ENCODE assay signal across 26 cellular contexts in the genomic region with DNA sequence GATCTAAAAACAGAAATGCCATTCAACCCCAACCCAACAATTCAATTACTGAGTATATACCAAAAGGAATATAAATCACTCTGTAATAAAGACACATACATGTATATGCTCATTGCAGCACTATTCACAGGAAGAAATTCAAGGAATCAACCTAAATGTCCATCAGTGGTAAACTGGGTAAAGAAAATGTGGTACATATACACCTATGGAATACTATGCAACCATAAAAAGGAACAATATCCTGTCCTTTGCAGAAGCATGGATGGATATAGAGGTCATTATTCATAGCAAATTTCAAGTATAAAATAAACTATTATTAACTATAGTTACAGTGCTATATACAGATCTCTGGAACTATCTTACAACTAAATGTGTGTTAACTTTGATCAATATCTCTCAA.
"Had no signal": no experiment of that assay in that cellular context is flagged by ENCODE, and none has a peak within 500 bp of the region (broad histone marks: within the 10 kb centered on the region; RNA-seq: fewer than 3 reads in every experiment).

No MANE protein-coding gene starts in this region.

- H3K4me3 ChIP-seq: stomach, suprapubic skin, testis, thoracic aorta, thyroid gland, tibial artery, tibial nerve, transverse colon, upper lobe of left lung, upper lobe of right lung, uterus, vagina had no signal

- H3K27ac ChIP-seq: stomach, suprapubic skin, testis, thoracic aorta, thyroid gland, tibial artery, tibial nerve, transverse colon, upper lobe of left lung, upper lobe of right lung, uterus, vagina had no signal

- H3K27me3 ChIP-seq: stomach, suprapubic skin, testis, thyroid gland, tibial artery, tibial nerve, transverse colon, upper lobe of left lung, upper lobe of right lung, uterus, vagina had no signal

- ATAC-seq: stimulated activated effector memory CD8-positive, alpha-beta T cell treated with anti-CD3 and anti-CD28 coated beads, Interleukin-12 subunit alpha, Interleukin-12 subunit beta, amount 100 ng/mL, for 72 hours; stimulated activated memory B cell treated with anti-CD40 and anti-IgM and Interleukin-4, amounts not matched to agents 10 μg/mL and 1 μg/mL and 100 μg/mL, for 72 hours; stimulated activated naive B cell treated with anti-CD40 and anti-IgM and Interleukin-4, amounts not matched to agents 10 μg/mL and 1 μg/mL and 100 μg/mL, for 72 hours; stimulated activated naive CD8-positive, alpha-beta T cell treated with anti-CD3 and anti-CD28 coated beads, Interleukin-15, amount 100 ng/mL, for 72 hours; stimulated activated naive CD8-positive, alpha-beta T cell treated with anti-CD3 and anti-CD28 coated beads, Interleukin-15, Interleukin-2, amounts not matched to agents 100 U/mL and 50 U/mL, for 24 hours; upper lobe of right lung had no signal

- H3K4me1 ChIP-seq: stomach, suprapubic skin, testis, thyroid gland, tibial artery, tibial nerve, transverse colon, upper lobe of left lung, upper lobe of right lung, uterus, vagina had no signal

- H3K36me3 ChIP-seq: stomach, suprapubic skin, thoracic aorta, thyroid gland, tibial artery, tibial nerve, transverse colon, upper lobe of left lung, upper lobe of right lung, uterus, vagina had no signal

- H3K9me3 ChIP-seq: stomach, suprapubic skin, testis, thoracic aorta, thyroid gland, tibial artery, tibial nerve, transverse colon, upper lobe of left lung, upper lobe of right lung, uterus, vagina had no signal

- DNase-seq: stimulated activated CD4-positive, alpha-beta T cell treated with anti-CD3 and anti-CD28 coated beads, Interleukin-2, amount 100 ng/mL, for 48 hours; stimulated activated CD4-positive, alpha-beta T cell treated with anti-CD3 and anti-CD28 coated beads, Interleukin-4, amount 100 ng/mL, for 1 hour; stimulated activated CD4-positive, alpha-beta T cell treated with anti-CD3 and anti-CD28 coated beads, Interleukin-4, amount 100 ng/mL, for 24 hours; stimulated activated CD4-positive, alpha-beta T cell treated with anti-CD3 and anti-CD28 coated beads, Interleukin-4, amount 100 ng/mL, for 4 hours; stimulated activated CD8-positive, alpha-beta memory T cell treated with anti-CD3 and anti-CD28 coated beads, Interleukin-4, amount 100 ng/mL, for 48 hours; stimulated activated naive B cell treated with anti-CD40 and anti-IgM and Interleukin-4, amounts not matched to agents 10 μg/mL and 1 μg/mL and 100 μg/mL, for 72 hours; stimulated activated naive CD4-positive, alpha-beta T cell; stimulated activated naive CD4-positive, alpha-beta T cell treated with Interleukin-2 at 50 U/mL for 16 hours; stimulated activated naive CD8-positive, alpha-beta T cell treated with anti-CD3 and anti-CD28 coated beads, Interleukin-15, amount 100 ng/mL, for 72 hours; stimulated activated naive CD8-positive, alpha-beta T cell treated with anti-CD3 and anti-CD28 coated beads, Interleukin-15, Interleukin-2, amounts not matched to agents 100 U/mL and 50 U/mL, for 24 hours; stomach; substantia nigra; testis; thyroid gland; tibial artery; transverse colon; trophoblast cell; upper lobe of left lung; upper lobe of right lung; uterus had no signal
